8 cellular contexts compared by ENCODE assay signal in genomic region chr2:127884436-127884835, GRCh38. TPM values are rescaled to one million over a fixed set of nuclear protein-coding genes. Genes with fewer than 3 reads are reported as not detected.
DNase-seq lines count a peak whose midpoint lies in the region; ATAC-seq and TF ChIP-seq lines count a peak whose summit lies in the region.

No MANE protein-coding gene starts in this region.

- no peak for TF ChIP-seq POLR2A in heart left ventricle (IDR thresholded peaks at IDR 0.05)

- H3K4me3 ChIP-seq in heart left ventricle (peak overlapping the region; percentile 45 to 90 (median 72)), astrocyte of the spinal cord (ENCODE audit: low read depth, low read length) (peak overlapping the region; percentile 62), liver (ENCODE audit: low read depth in 1 of 3, low read length in 3 of 3) (peak overlapping the region; percentile 52 to 64 (median 54)), urinary bladder (ENCODE audit: low read depth, low read length) (peak overlapping the region; percentile 44)

- no peak for TF ChIP-seq CTCF in heart left ventricle (IDR thresholded peaks at IDR 0.05)
- no peak for TF ChIP-seq CTCF in astrocyte of the spinal cord (IDR thresholded peaks at IDR 0.05; ENCODE audit: low read depth, low read length)
- no peak for TF ChIP-seq CTCF in liver (IDR thresholded peaks at IDR 0.05; ENCODE audit: low read depth, low read length, missing input control)

- H3K36me3 ChIP-seq in heart left ventricle (peaks cover 0 to 44% (median 32%) of the 10 kb centered on the region in 9 donors), liver (ENCODE audit: control insufficient read depth in 4 of 4, insufficient read depth in 3 of 4, low read depth in 1 of 4, low read length in 3 of 4) (peaks cover 0 to 23% (median 12%) of the 10 kb centered on the region in 4 donors), urinary bladder (ENCODE audit: insufficient read depth) (no peaks in the 10 kb centered on the region)

- DNase-seq in heart left ventricle (no peak), cardiac septum (ENCODE audit: low spot score) (no peak), astrocyte of the spinal cord (ENCODE audit: low read depth, low spot score) (peak; percentile 48), mucosa of gallbladder (ENCODE audit: low spot score) (no peak), left colon (no peak), NCI-H1105 (lab: John Stamatoyannopoulos, UW) (no peak)

- H3K27me3 ChIP-seq in heart left ventricle, result no peaks in the 10 kb centered on the region
- H3K27me3 ChIP-seq in liver (ENCODE audit: control insufficient read depth in 4 of 4, insufficient read depth in 4 of 4, low read length in 3 of 4), result no peaks in the 10 kb centered on the region

- in situ Hi-C loops in astrocyte of the spinal cord (cut with HindIII; ENCODE audit: low sequenced_read_pairs), result no loop called here

- TF ChIP-seq RAD21 in liver (IDR thresholded peaks at IDR 0.05), result peak in 1 of 2 donors; percentile 15

- peak overlapping the region in 11 of 12 donors; percentile 82 to 94 (median 92) for H3K27ac ChIP-seq in heart left ventricle
- peak overlapping the region; percentile 17 to 53 for H3K27ac ChIP-seq in liver (ENCODE audit: low read depth in 1 of 2, low read length in 2 of 2)
- no peak overlapping the region for H3K27ac ChIP-seq in urinary bladder (ENCODE audit: low read depth)

- ATAC-seq in heart left ventricle, result no peak
- ATAC-seq in left colon, result no peak

- H3K4me1 ChIP-seq in heart left ventricle (peaks cover 0 to 58% (median 48%) of the 10 kb centered on the region in 12 donors), liver (ENCODE audit: control insufficient read depth in 4 of 4, insufficient read depth in 4 of 4, low read length in 3 of 4) (peaks cover 1 to 25% (median 24%) of the 10 kb centered on the region in 4 donors), urinary bladder (ENCODE audit: insufficient read depth) (no peaks in the 10 kb centered on the region)

- no peaks in the 10 kb centered on the region for H3K9me3 ChIP-seq in heart left ventricle
- no peaks in the 10 kb centered on the region for H3K9me3 ChIP-seq in liver (ENCODE audit: control insufficient read depth in 4 of 4, low read length in 3 of 4)

- WGBS in heart left ventricle, 4 donors, result 24 to 33% (median 27%) methylated on average over 10 of the region's 10 CpGs
- 17% methylated on average over 10 of the region's 10 CpGs for WGBS in liver
- WGBS in urinary bladder, result 18% methylated on average over 10 of the region's 10 CpGs

- intact Hi-C loops in heart left ventricle (cut with DNase I), result loop anchor here in 5 of 10 donors (5.0 to 10.0 kb wide), 3 partner anchors 140 to 210 kb away; partner anchors contain the start of genes SAP130 (in 3 of the 5) and UGGT1 (in 3 of the 5)
- intact Hi-C loops in cardiac septum (cut with DNase I), result loop anchor here (5.0 to 10.0 kb wide), 3 partner anchors 143 to 350 kb away; partner anchors contain the start of gene SAP130
- intact Hi-C loops in left colon (cut with DNase I, micrococcal nuclease), result no loop called here

- peak overlapping the region in 1 of 2 donors; percentile 58 for H3K9ac ChIP-seq in liver (ENCODE audit: low read depth in 1 of 2, low read length in 2 of 2)

TF ChIP-seq in liver, 16 proteins besides CTCF, POLR2A, EP300 and RAD21:
- no peak for TF ChIP-seq HNF4A (conservative IDR thresholded peaks at IDR 0.05)
- TF ChIP-seq TAF1 (conservative IDR thresholded peaks at IDR 0.05), result no peak
- TF ChIP-seq YY1 (IDR thresholded peaks at IDR 0.05), result peak; percentile 42
- TF ChIP-seq, protein P1, sequence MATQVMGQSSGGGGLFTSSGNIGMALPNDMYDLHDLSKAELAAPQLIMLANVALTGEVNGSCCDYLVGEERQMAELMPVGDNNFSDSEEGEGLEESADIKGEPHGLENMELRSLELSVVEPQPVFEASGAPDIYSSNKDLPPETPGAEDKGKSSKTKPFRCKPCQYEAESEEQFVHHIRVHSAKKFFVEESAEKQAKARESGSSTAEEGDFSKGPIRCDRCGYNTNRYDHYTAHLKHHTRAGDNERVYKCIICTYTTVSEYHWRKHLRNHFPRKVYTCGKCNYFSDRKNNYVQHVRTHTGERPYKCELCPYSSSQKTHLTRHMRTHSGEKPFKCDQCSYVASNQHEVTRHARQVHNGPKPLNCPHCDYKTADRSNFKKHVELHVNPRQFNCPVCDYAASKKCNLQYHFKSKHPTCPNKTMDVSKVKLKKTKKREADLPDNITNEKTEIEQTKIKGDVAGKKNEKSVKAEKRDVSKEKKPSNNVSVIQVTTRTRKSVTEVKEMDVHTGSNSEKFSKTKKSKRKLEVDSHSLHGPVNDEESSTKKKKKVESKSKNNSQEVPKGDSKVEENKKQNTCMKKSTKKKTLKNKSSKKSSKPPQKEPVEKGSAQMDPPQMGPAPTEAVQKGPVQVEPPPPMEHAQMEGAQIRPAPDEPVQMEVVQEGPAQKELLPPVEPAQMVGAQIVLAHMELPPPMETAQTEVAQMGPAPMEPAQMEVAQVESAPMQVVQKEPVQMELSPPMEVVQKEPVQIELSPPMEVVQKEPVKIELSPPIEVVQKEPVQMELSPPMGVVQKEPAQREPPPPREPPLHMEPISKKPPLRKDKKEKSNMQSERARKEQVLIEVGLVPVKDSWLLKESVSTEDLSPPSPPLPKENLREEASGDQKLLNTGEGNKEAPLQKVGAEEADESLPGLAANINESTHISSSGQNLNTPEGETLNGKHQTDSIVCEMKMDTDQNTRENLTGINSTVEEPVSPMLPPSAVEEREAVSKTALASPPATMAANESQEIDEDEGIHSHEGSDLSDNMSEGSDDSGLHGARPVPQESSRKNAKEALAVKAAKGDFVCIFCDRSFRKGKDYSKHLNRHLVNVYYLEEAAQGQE (IDR thresholded peaks at IDR 0.05), result peak; percentile 36

RNA-seq across cellular contexts. Expression of gene AMMECR1L, which starts 1.3 kb away (rescaled TPM):
- total RNA-seq in heart left ventricle (10 to 100 TPM in 7 of 9 donors, 1 to 10 TPM in 2; 9.4 to 12.7 (median 10.2) TPM), cardiac septum (11.8 TPM), liver (1 to 10 TPM; 6.7 to 8.0 TPM), urinary bladder (13.2 TPM), mucosa of gallbladder (14.4 TPM), left colon (10 to 100 TPM; 13.8 to 15.0 TPM)
- polyA plus RNA-seq in heart left ventricle (10 to 100 TPM in 1 of 2 donors, 1 to 10 TPM in 1; 4.0 to 12.6 TPM), liver (1 to 10 TPM; 1.5 to 5.4 TPM), urinary bladder (12.2 TPM)

RNA-seq across cellular contexts. Expression of gene POLR2D, which starts 26.5 kb away (rescaled TPM):
- total RNA-seq in heart left ventricle (10 to 100 TPM; 10.9 to 24.1 (median 21.4) TPM), cardiac septum (19.6 TPM), liver (10 to 100 TPM; 14.3 to 17.0 TPM), urinary bladder (20.5 TPM), mucosa of gallbladder (21.4 TPM), left colon (10 to 100 TPM; 17.8 to 19.1 TPM)
- polyA plus RNA-seq in heart left ventricle (10 to 100 TPM in 1 of 2 donors, 1 to 10 TPM in 1; 8.5 to 25.5 TPM), liver (10 to 100 TPM; 11.4 to 11.9 TPM), urinary bladder (12.5 TPM)
